1 cellular context compared by ENCODE assay signal in genomic region chr1:20735581-20736111, GRCh38.
TF ChIP-seq lines count a peak whose summit lies in the region.

No MANE protein-coding gene starts in this region.

TF ChIP-seq in HEK293, 187 proteins besides CTCF, POLR2A, EP300 and RAD21 (continued from another document):
- TF ChIP-seq, protein P1, sequence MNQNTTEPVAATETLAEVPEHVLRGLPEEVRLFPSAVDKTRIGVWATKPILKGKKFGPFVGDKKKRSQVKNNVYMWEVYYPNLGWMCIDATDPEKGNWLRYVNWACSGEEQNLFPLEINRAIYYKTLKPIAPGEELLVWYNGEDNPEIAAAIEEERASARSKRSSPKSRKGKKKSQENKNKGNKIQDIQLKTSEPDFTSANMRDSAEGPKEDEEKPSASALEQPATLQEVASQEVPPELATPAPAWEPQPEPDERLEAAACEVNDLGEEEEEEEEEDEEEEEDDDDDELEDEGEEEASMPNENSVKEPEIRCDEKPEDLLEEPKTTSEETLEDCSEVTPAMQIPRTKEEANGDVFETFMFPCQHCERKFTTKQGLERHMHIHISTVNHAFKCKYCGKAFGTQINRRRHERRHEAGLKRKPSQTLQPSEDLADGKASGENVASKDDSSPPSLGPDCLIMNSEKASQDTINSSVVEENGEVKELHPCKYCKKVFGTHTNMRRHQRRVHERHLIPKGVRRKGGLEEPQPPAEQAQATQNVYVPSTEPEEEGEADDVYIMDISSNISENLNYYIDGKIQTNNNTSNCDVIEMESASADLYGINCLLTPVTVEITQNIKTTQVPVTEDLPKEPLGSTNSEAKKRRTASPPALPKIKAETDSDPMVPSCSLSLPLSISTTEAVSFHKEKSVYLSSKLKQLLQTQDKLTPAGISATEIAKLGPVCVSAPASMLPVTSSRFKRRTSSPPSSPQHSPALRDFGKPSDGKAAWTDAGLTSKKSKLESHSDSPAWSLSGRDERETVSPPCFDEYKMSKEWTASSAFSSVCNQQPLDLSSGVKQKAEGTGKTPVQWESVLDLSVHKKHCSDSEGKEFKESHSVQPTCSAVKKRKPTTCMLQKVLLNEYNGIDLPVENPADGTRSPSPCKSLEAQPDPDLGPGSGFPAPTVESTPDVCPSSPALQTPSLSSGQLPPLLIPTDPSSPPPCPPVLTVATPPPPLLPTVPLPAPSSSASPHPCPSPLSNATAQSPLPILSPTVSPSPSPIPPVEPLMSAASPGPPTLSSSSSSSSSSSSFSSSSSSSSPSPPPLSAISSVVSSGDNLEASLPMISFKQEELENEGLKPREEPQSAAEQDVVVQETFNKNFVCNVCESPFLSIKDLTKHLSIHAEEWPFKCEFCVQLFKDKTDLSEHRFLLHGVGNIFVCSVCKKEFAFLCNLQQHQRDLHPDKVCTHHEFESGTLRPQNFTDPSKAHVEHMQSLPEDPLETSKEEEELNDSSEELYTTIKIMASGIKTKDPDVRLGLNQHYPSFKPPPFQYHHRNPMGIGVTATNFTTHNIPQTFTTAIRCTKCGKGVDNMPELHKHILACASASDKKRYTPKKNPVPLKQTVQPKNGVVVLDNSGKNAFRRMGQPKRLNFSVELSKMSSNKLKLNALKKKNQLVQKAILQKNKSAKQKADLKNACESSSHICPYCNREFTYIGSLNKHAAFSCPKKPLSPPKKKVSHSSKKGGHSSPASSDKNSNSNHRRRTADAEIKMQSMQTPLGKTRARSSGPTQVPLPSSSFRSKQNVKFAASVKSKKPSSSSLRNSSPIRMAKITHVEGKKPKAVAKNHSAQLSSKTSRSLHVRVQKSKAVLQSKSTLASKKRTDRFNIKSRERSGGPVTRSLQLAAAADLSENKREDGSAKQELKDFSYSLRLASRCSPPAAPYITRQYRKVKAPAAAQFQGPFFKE (tag by site-specific recombination; IDR thresholded peaks at IDR 0.05; ENCODE audit: borderline replicate concordance) = no peak
- no peak for TF ChIP-seq ZNF146 (tag by site-specific recombination; IDR thresholded peaks at IDR 0.05)
TF ChIP-seq in HEK293: peak in this region for 2.
